Comparison of ENCODE assay signal across 8 cellular contexts in the genomic region with DNA sequence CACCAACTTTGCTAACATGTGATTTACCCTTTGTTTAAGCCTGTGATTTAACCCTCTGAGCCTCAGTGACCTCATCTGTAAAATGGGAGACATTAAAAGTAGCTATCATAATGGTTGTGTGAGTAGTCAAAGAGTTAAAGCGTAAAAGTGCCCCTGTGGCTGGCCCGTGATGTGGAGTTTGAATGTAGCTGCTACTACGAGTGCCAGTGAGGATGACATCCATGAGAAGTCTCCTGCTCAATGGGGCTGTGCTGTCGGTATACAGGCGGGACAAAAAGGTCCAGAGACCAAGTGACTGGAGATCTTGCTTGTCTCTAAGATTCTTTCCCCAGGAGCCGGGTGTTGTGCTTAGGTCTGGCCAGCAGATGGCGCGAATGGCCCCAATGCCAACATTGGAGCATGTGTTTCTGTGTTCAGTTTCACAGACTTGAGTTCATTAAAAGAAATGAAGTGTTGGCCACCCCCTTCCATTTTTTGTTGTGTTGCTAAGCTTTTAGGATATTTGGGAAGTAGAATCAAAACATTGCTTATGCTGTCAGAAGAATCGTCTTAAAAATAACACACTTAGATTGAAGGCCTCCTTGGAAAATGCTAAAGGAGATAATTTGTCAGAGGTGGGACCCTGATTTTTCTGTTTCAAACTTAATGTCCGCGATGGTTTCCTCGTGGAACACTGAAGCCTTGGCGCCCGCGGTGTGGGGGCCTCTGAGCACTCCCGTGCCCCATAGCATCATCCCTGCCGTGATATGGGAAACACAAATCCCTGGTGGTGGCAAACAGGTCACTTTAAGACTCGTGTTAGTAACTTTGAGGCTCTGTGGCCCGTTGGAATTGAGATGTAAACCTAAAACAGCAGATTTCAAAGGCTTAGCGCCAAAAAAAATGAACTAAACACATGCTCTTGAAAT. TPM values are rescaled to one million over a fixed set of nuclear protein-coding genes. Genes with fewer than 3 reads are reported as not detected.
DNase-seq lines count a peak whose midpoint lies in the region; TF ChIP-seq lines count a peak whose summit lies in the region.
"Had no signal": no experiment of that assay in that cellular context is flagged by ENCODE, and none has a peak within 500 bp of the region (broad histone marks: within the 10 kb centered on the region; RNA-seq: fewer than 3 reads in every experiment).

No MANE protein-coding gene starts in this region.

- H3K79me2 ChIP-seq in SK-N-SH (ENCODE audit: insufficient read depth) (no peaks in the 10 kb centered on the region), trophoblast cell (ENCODE audit: control insufficient read depth, insufficient read depth, low read length, poor library complexity) (no peaks in the 10 kb centered on the region)

- no peaks in the 10 kb centered on the region for H3F3A ChIP-seq in SK-N-SH (replicated peaks; ENCODE audit: insufficient read depth)

- H3K23ac ChIP-seq in trophoblast cell (ENCODE audit: low read length), result no peak overlapping the region

- H4K91ac ChIP-seq in trophoblast cell (ENCODE audit: low read depth, low read length), result no peak overlapping the region

- no peak overlapping the region for H2BK12ac ChIP-seq in trophoblast cell (ENCODE audit: low read length)

- POLR2A ChIA-PET in SK-N-SH (lab: Yijun Ruan, JAX), result no interaction called here

- H3K4ac ChIP-seq in trophoblast cell (ENCODE audit: low read depth, low read length), result no peak overlapping the region

- no peak overlapping the region for H2BK120ac ChIP-seq in trophoblast cell (ENCODE audit: insufficient read depth, low read length, poor library complexity)

- H2AFZ ChIP-seq in SK-N-SH (ENCODE audit: low read depth), result no peak overlapping the region
- H2AFZ ChIP-seq in trophoblast cell (ENCODE audit: insufficient read depth, low read length, poor library complexity), result no peak overlapping the region

- H3K79me1 ChIP-seq in trophoblast cell (ENCODE audit: low read length), result no peaks in the 10 kb centered on the region

- peak; percentile 91 for TF ChIP-seq CTCF in GM12865 (IDR thresholded peaks at IDR 0.05; ENCODE audit: insufficient read depth, low read depth, low read length, missing control alignments)
- TF ChIP-seq CTCF in SK-N-SH (IDR thresholded peaks at IDR 0.05), result peak; percentile 94

- H3K9me2 ChIP-seq in SK-N-SH, result no peaks in the 10 kb centered on the region

- H3K18ac ChIP-seq in trophoblast cell (ENCODE audit: low read length), result no peak overlapping the region

- H3K4me1 ChIP-seq in SK-N-SH (ENCODE audit: control insufficient read depth in 1 of 2, insufficient read depth in 2 of 2, low read depth in 1 of 2, low read length in 1 of 2) (no peaks in the 10 kb centered on the region), trophoblast cell (ENCODE audit: control insufficient read depth in 1 of 2, insufficient read depth in 2 of 2, low read length in 2 of 2) (no peaks in the 10 kb centered on the region)

- H3K36me3 ChIP-seq in SK-N-SH (replicated peaks in 1 of 2; ENCODE audit: control insufficient read depth in 1 of 2, insufficient read depth in 2 of 2, low read length in 1 of 2) (peaks cover 0 to 40% of the 10 kb centered on the region in 2 experiments), trophoblast cell (ENCODE audit: control insufficient read depth in 1 of 2, insufficient read depth in 2 of 2, low read length in 2 of 2) (peaks cover 18 to 25% of the 10 kb centered on the region in 2 experiments)

- no peak for TF ChIP-seq EP300 in SK-N-SH (IDR thresholded peaks at IDR 0.05; ENCODE audit: borderline replicate concordance in 1 of 2, low read depth in 1 of 2, low read length in 1 of 2)

- H4K8ac ChIP-seq in trophoblast cell (ENCODE audit: low read depth, low read length), result no peak overlapping the region

- DNase-seq in GM12865 (ENCODE audit: low read depth), result peak; percentile 84
- DNase-seq in LHCN-M2 (ENCODE audit: low read depth), result peak; percentile 57
- peak; percentile 84 for DNase-seq in SK-N-SH
- DNase-seq in activated naive CD4-positive, alpha-beta T cell treated with Interleukin-2 at 50 U/mL for 16 hours, result peak; percentile 86
- DNase-seq in glomerular visceral epithelial cell (ENCODE audit: extremely low spot score), result peak; percentile 76
- DNase-seq in trophoblast cell, result peak; percentile 80 to 94
- DNase-seq in ureter (ENCODE audit: low spot score), result peak; percentile 91

- peak; percentile 87 for TF ChIP-seq RAD21 in SK-N-SH (IDR thresholded peaks at IDR 0.05; ENCODE audit: low read length)

- no peak overlapping the region for H4K12ac ChIP-seq in trophoblast cell (ENCODE audit: low read depth, low read length)

- no peak overlapping the region for H3K14ac ChIP-seq in trophoblast cell (ENCODE audit: low read length)

- 33% methylated on average over 20 of the region's 20 CpGs for WGBS in SK-N-SH (ENCODE audit: low lambda C conversion rate)
- WGBS in trophoblast cell (ENCODE audit: extremely low coverage, insufficient coverage, insufficient read length), result no CpG with 5 or more reads among the region's 20 CpGs

- no peak overlapping the region for H3K9ac ChIP-seq in SK-N-SH
- no peak overlapping the region for H3K9ac ChIP-seq in trophoblast cell (ENCODE audit: low read length)

- H2BK5ac ChIP-seq in trophoblast cell (ENCODE audit: low read depth, low read length, poor library complexity), result no peak overlapping the region

- H3K4me3 ChIP-seq in GM12865 (ENCODE audit: low read depth, low read length), result no peak overlapping the region
- H3K4me3 ChIP-seq in SK-N-SH (ENCODE audit: low read depth in 2 of 2, low read length in 1 of 2), result peak overlapping the region in 1 of 2 experiments; percentile 20; a peak in 1 of 4 replicates
- no peak overlapping the region for H3K4me3 ChIP-seq in trophoblast cell (ENCODE audit: low read depth, low read length)

- no peak overlapping the region for H3K4me2 ChIP-seq in SK-N-SH
- no peak overlapping the region for H3K4me2 ChIP-seq in trophoblast cell (ENCODE audit: low read length)

- H3K27ac ChIP-seq in SK-N-SH (ENCODE audit: low read depth in 2 of 2, low read length in 1 of 2), result no peak overlapping the region
- no peak overlapping the region for H3K27ac ChIP-seq in trophoblast cell (ENCODE audit: low read depth, low read length)

- H2AK5ac ChIP-seq in trophoblast cell (ENCODE audit: low read length), result no peak overlapping the region

- H4K20me1 ChIP-seq in SK-N-SH (ENCODE audit: insufficient read depth), result no peaks in the 10 kb centered on the region

- H3K27me3 ChIP-seq in SK-N-SH (ENCODE audit: insufficient read depth) (no peaks in the 10 kb centered on the region), trophoblast cell (ENCODE audit: insufficient read depth, low read length) (no peaks in the 10 kb centered on the region)

- CTCF ChIA-PET in SK-N-SH (lab: Yijun Ruan, JAX), result interaction anchor here (0.6 to 7.0 kb wide), 40 partner anchors 8 to 924 kb away, joined by 3 to 68 read pairs (median 4); partner anchors contain the start of gene RBM38

- H3K9me3 ChIP-seq in SK-N-SH (no peaks in the 10 kb centered on the region), trophoblast cell (ENCODE audit: insufficient read depth, low read depth, low read length) (peaks cover 4% of the 10 kb centered on the region)

TF ChIP-seq in SK-N-SH, 30 proteins besides CTCF, POLR2A, EP300 and RAD21:
- TF ChIP-seq TCF12 (IDR thresholded peaks at IDR 0.05), result no peak
- TF ChIP-seq, protein P1, sequence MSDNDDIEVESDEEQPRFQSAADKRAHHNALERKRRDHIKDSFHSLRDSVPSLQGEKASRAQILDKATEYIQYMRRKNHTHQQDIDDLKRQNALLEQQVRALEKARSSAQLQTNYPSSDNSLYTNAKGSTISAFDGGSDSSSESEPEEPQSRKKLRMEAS (IDR thresholded peaks at IDR 0.05; ENCODE audit: low read depth), result peak; percentile 48; the same call in 1 of the 2 replicates
- peak; percentile 97 for TF ChIP-seq SMC3 (IDR thresholded peaks at IDR 0.05; ENCODE audit: low read depth, low read length)

RNA-seq across cellular contexts. Expression of gene RBM38, which starts 9.3 kb away (rescaled TPM):
- total RNA-seq in LHCN-M2 (2014; rRNA removed), result 7.4 and 8.6 TPM in 2 replicates
- polyA plus RNA-seq in LHCN-M2 (2012), result 3.9 TPM
- 8.8 and 11.5 TPM in 2 replicates for polyA plus RNA-seq in SK-N-SH (2012; rRNA removed)
- 6.7 and 10.6 TPM in 2 replicates for polyA plus RNA-seq in SK-N-SH (2012; cell fraction: cytosol; rRNA removed)
- polyA plus RNA-seq in SK-N-SH (2012; cell fraction: nucleus; rRNA removed), result 8.7 and 11.0 TPM in 2 replicates
- 161 TPM in 2 replicates for polyA plus RNA-seq in trophoblast cell (2013)
- 18.2 TPM for total RNA-seq in ureter

RNA-seq across cellular contexts. Expression of gene RAE1, which starts 30.8 kb away (rescaled TPM):
- total RNA-seq in LHCN-M2 (2014; rRNA removed) (39.1 and 41.2 TPM in 2 replicates), ureter (26.3 TPM)
- 26.2 TPM for polyA plus RNA-seq in LHCN-M2 (2012)
- polyA plus RNA-seq in SK-N-SH (2012; rRNA removed), result 57.5 and 82.4 TPM in 2 replicates
- polyA plus RNA-seq in SK-N-SH (2012; cell fraction: cytosol; rRNA removed), result 69.1 and 85.4 TPM in 2 replicates
- 94.1 and 101 TPM in 2 replicates for polyA plus RNA-seq in SK-N-SH (2012; cell fraction: nucleus; rRNA removed)
- 18.8 and 19.7 TPM in 2 replicates for polyA plus RNA-seq in trophoblast cell (2013)

RNA-seq across cellular contexts. Expression of gene SPO11, which starts 52.2 kb away (rescaled TPM):
- total RNA-seq in LHCN-M2 (2014; rRNA removed) (not detected in 2 replicates), ureter (not detected)
- not detected for polyA plus RNA-seq in LHCN-M2 (2012)
- not detected in 2 replicates for polyA plus RNA-seq in SK-N-SH (2012; rRNA removed)
- polyA plus RNA-seq in SK-N-SH (2012; cell fraction: cytosol; rRNA removed), result not detected in 2 replicates
- not detected in 2 replicates for polyA plus RNA-seq in SK-N-SH (2012; cell fraction: nucleus; rRNA removed)
- not detected in 2 replicates for polyA plus RNA-seq in trophoblast cell (2013)
- total RNA-seq: pulmonary artery endothelial cell had no signal
